In the genomic region with DNA sequence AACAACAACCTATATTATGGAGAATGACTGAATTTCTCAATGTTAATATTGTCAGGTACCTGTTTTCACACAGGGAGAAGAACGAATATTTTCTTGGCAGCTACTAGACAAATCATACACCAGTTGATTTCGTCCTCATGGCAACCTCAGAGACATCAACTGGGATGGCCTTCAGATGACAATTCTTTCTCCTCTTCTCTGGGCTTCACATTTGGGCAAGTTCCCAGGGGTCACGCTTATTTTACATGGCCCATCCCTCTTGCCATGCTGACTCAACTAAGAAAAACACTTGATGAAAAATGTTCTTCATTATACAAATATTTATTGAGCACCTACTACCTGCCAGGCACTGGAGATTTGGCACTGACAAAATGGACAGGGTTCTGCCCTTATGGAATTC, we compare ENCODE assay signal across 18 cellular contexts.
"Had no signal": no experiment of that assay in that cellular context is flagged by ENCODE, and none has a peak within 500 bp of the region (broad histone marks: within the 10 kb centered on the region; RNA-seq: fewer than 3 reads in every experiment).

No MANE protein-coding gene starts in this region.

- H3K36me3 Mint-ChIP-seq: activated CD4-positive, alpha-beta memory T cell treated with anti-CD3 and anti-CD28 coated beads for 36 hours; activated naive CD4-positive, alpha-beta T cell treated with anti-CD3 and anti-CD28 coated beads, Interleukin-2, amount 10 ng/mL, durations not matched to agents 7 days and 5 days; mesothelial cell of epicardium had no signal

- H3K4me3 ChIP-seq: ascending aorta, breast epithelium, lung, tibial artery, uterus had no signal

- H3K9me3 Mint-ChIP-seq: activated CD4-positive, alpha-beta memory T cell treated with anti-CD3 and anti-CD28 coated beads for 36 hours; activated naive CD4-positive, alpha-beta T cell treated with anti-CD3 and anti-CD28 coated beads, Interleukin-2, amount 10 ng/mL, durations not matched to agents 7 days and 5 days; effector memory CD8-positive, alpha-beta T cell; nephron; T-helper 2 cell treated with Interferon-gamma antibody and Interleukin-4, amounts not matched to agents 5 μg/mL and 100 μg/mL, for 36 hours had no signal

- H3K4me1 ChIP-seq: breast epithelium, uterus had no signal

- H3K9me3 ChIP-seq: ascending aorta, breast epithelium, tibial artery, uterus had no signal

- H3K36me3 ChIP-seq: ascending aorta, breast epithelium, tibial artery, uterus had no signal

- H3K27me3 Mint-ChIP-seq: activated CD4-positive, alpha-beta memory T cell treated with anti-CD3 and anti-CD28 coated beads for 36 hours; effector memory CD8-positive, alpha-beta T cell had no signal

- H3K27me3 ChIP-seq: ascending aorta, breast epithelium, foreskin keratinocyte, tibial artery, uterus had no signal

- H3K27ac ChIP-seq: ascending aorta, epithelial cell of prostate, foreskin keratinocyte, parathyroid adenoma, tibial artery had no signal

- H3K4me3 Mint-ChIP-seq: activated CD4-positive, alpha-beta memory T cell treated with anti-CD3 and anti-CD28 coated beads for 36 hours; activated naive CD4-positive, alpha-beta T cell treated with anti-CD3 and anti-CD28 coated beads, Interleukin-2, amount 10 ng/mL, durations not matched to agents 7 days and 5 days; effector memory CD8-positive, alpha-beta T cell; mesothelial cell of epicardium; nephron; T-helper 2 cell treated with Interferon-gamma antibody and Interleukin-4, amounts not matched to agents 5 μg/mL and 100 μg/mL, for 36 hours; WTC11 had no signal

- DNase-seq: activated CD4-positive, alpha-beta memory T cell treated with anti-CD3 and anti-CD28 coated beads for 36 hours; activated CD4-positive, alpha-beta T cell treated with anti-CD3 and anti-CD28 coated beads for 4 hours; activated naive CD4-positive, alpha-beta T cell treated with anti-CD3 and anti-CD28 coated beads, Interleukin-2, amount 10 ng/mL, durations not matched to agents 7 days and 5 days; dermis blood vessel endothelial cell; effector memory CD8-positive, alpha-beta T cell; foreskin keratinocyte; stimulated activated naive CD4-positive, alpha-beta T cell; tibial artery; uterus had no signal

- ATAC-seq: effector memory CD8-positive, alpha-beta T cell; foreskin keratinocyte; WTC11 had no signal

- H3K27ac Mint-ChIP-seq: activated CD4-positive, alpha-beta memory T cell treated with anti-CD3 and anti-CD28 coated beads for 36 hours; activated naive CD4-positive, alpha-beta T cell treated with anti-CD3 and anti-CD28 coated beads, Interleukin-2, amount 10 ng/mL, durations not matched to agents 7 days and 5 days; T-helper 2 cell treated with Interferon-gamma antibody and Interleukin-4, amounts not matched to agents 5 μg/mL and 100 μg/mL, for 36 hours; WTC11 had no signal

- H3K9ac ChIP-seq: parathyroid adenoma had no signal
